Comparison of ENCODE assay signal across 28 cellular contexts in genomic region chr18:13494879-13495465, GRCh38.
DNase-seq lines count a peak whose midpoint lies in the region; ATAC-seq, FAIRE-seq and TF ChIP-seq lines count a peak whose summit lies in the region.
"Had no signal": no experiment of that assay in that cellular context is flagged by ENCODE, and none has a peak within 500 bp of the region (broad histone marks: within the 10 kb centered on the region; RNA-seq: fewer than 3 reads in every experiment).

No MANE protein-coding gene starts in this region.

- peak overlapping the region; percentile 7 for H3K27ac ChIP-seq in CD4-positive, CD25-positive, alpha-beta regulatory T cell (ENCODE audit: insufficient read depth, low read length, poor library complexity, severe bottlenecking)
- H3K27ac ChIP-seq in astrocyte (ENCODE audit: low read depth, low read length) = peak overlapping the region; percentile 52
- H3K27ac ChIP-seq: heart right ventricle, SJCRH30 had no signal

- no peak for DNase-seq in CD4-positive, CD25-positive, alpha-beta regulatory T cell
- peak; percentile 66 for DNase-seq in astrocyte (ENCODE audit: low read depth)
- DNase-seq in kidney glomerular epithelial cell (lab: John Stamatoyannopoulos, UW) = peak; percentile 2
- peak; percentile 12 for DNase-seq in sciatic nerve (ENCODE audit: low spot score)
- DNase-seq in HCEC 1CT = no peak
- DNase-seq in iPS-NIHi11 (ENCODE audit: low spot score) = no peak
- DNase-seq: activated CD4-positive, alpha-beta T cell treated with anti-CD3 and anti-CD28 coated beads, Interleukin-2, amount 10 ng/mL, durations not matched to agents 7 days and 5 days; activated gamma-delta T cell; activated naive CD8-positive, alpha-beta T cell treated with anti-CD3 and anti-CD28 coated beads for 36 hours; activated T-cell treated with anti-CD3 and anti-CD28 coated beads, Interleukin-2, amount 50 U/mL, for 4 hours; central memory CD4-positive, alpha-beta T cell; DMS 273 treated with DMSO at 0.1 percent for 48 hours; dorsolateral prefrontal cortex; foreskin melanocyte; heart right ventricle; IMR-90; mammary epithelial cell; NCI-H446 treated with DMSO at 0.1 percent for 48 hours; right cardiac atrium; RPMI8226; SJCRH30; stimulated activated CD8-positive, alpha-beta memory T cell treated with anti-CD3 and anti-CD28 coated beads, Interleukin-4, amount 100 ng/mL, for 48 hours; stimulated activated naive CD8-positive, alpha-beta T cell treated with anti-CD3 and anti-CD28 coated beads, Interleukin-15, amount 100 ng/mL, for 72 hours had no signal

- H3K4me3 ChIP-seq in CD4-positive, CD25-positive, alpha-beta regulatory T cell (ENCODE audit: low read depth, low read length) = no peak overlapping the region
- H3K4me3 ChIP-seq in astrocyte (ENCODE audit: insufficient read depth, low read depth, low read length) = no peak overlapping the region
- H3K4me3 ChIP-seq: GM12878, heart right ventricle, SJCRH30 had no signal

- H3K36me3 ChIP-seq in CD4-positive, CD25-positive, alpha-beta regulatory T cell (ENCODE audit: control insufficient read depth, insufficient read depth, low read length) = peaks cover 67% of the 10 kb centered on the region
- no peaks in the 10 kb centered on the region for H3K36me3 ChIP-seq in astrocyte (ENCODE audit: insufficient read depth, low read length)
- H3K36me3 ChIP-seq: SJCRH30 had no signal

- no peak overlapping the region for H3K4me3 Mint-ChIP-seq in CD4-positive, CD25-positive, alpha-beta regulatory T cell
- no peak overlapping the region for H3K4me3 Mint-ChIP-seq in astrocyte (ENCODE audit: unreplicated experiment)
- H3K4me3 Mint-ChIP-seq: activated CD4-positive, alpha-beta T cell treated with anti-CD3 and anti-CD28 coated beads, Interleukin-2, amount 10 ng/mL, durations not matched to agents 7 days and 5 days; activated naive CD8-positive, alpha-beta T cell treated with anti-CD3 and anti-CD28 coated beads for 36 hours; activated T-cell treated with anti-CD3 and anti-CD28 coated beads, Interleukin-2, amount 50 U/mL, for 4 hours; B cell; stimulated activated naive CD8-positive, alpha-beta T cell treated with anti-CD3 and anti-CD28 coated beads, Interleukin-15, amount 100 ng/mL, for 72 hours had no signal

- peaks cover 0 to 5% (median 0%) of the 10 kb centered on the region in 7 donors for H3K9me3 Mint-ChIP-seq in CD4-positive, CD25-positive, alpha-beta regulatory T cell
- H3K9me3 Mint-ChIP-seq in astrocyte (ENCODE audit: unreplicated experiment) = peaks cover 15% of the 10 kb centered on the region

- H3K4me1 ChIP-seq in CD4-positive, CD25-positive, alpha-beta regulatory T cell (ENCODE audit: control insufficient read depth, insufficient read depth, low read length, poor library complexity, severe bottlenecking) = peaks cover 15% of the 10 kb centered on the region
- H3K4me1 ChIP-seq in astrocyte (ENCODE audit: insufficient read depth, low read length) = peaks cover 8% of the 10 kb centered on the region
- H3K4me1 ChIP-seq: SJCRH30 had no signal

- H3K4me1 Mint-ChIP-seq in CD4-positive, CD25-positive, alpha-beta regulatory T cell = peaks cover 14 to 29% (median 23%) of the 10 kb centered on the region in 4 donors
- H3K4me1 Mint-ChIP-seq in astrocyte (ENCODE audit: low read depth, unreplicated experiment) = peaks cover 13% of the 10 kb centered on the region

- intact Hi-C loops in sciatic nerve (cut with DNase I) = no loop called here

- peaks cover 34% of the 10 kb centered on the region for H3K36me3 Mint-ChIP-seq in CD4-positive, CD25-positive, alpha-beta regulatory T cell
- peaks cover 37% of the 10 kb centered on the region for H3K36me3 Mint-ChIP-seq in astrocyte (ENCODE audit: low read depth, unreplicated experiment)

- H3K27ac Mint-ChIP-seq in CD4-positive, CD25-positive, alpha-beta regulatory T cell = peak overlapping the region in 2 of 3 donors; percentile 5 to 68
- peak overlapping the region; percentile 73 for H3K27ac Mint-ChIP-seq in astrocyte (ENCODE audit: unreplicated experiment)
- H3K27ac Mint-ChIP-seq: activated CD4-positive, alpha-beta T cell treated with anti-CD3 and anti-CD28 coated beads, Interleukin-2, amount 10 ng/mL, durations not matched to agents 7 days and 5 days; activated naive CD8-positive, alpha-beta T cell treated with anti-CD3 and anti-CD28 coated beads for 36 hours; B cell; stimulated activated naive CD8-positive, alpha-beta T cell treated with anti-CD3 and anti-CD28 coated beads, Interleukin-15, amount 100 ng/mL, for 72 hours had no signal

- no peaks in the 10 kb centered on the region for H3K27me3 Mint-ChIP-seq in CD4-positive, CD25-positive, alpha-beta regulatory T cell
- peaks cover 2% of the 10 kb centered on the region for H3K27me3 Mint-ChIP-seq in astrocyte (ENCODE audit: low read depth, unreplicated experiment)
- H3K27me3 Mint-ChIP-seq: activated CD4-positive, alpha-beta T cell treated with anti-CD3 and anti-CD28 coated beads, Interleukin-2, amount 10 ng/mL, durations not matched to agents 7 days and 5 days; activated naive CD8-positive, alpha-beta T cell treated with anti-CD3 and anti-CD28 coated beads for 36 hours; B cell; stimulated activated naive CD8-positive, alpha-beta T cell treated with anti-CD3 and anti-CD28 coated beads, Interleukin-15, amount 100 ng/mL, for 72 hours had no signal

- FAIRE-seq in astrocyte (lab: Jason Lieb, UNC) = no peak
- FAIRE-seq: endometrium, GM12878 had no signal

- no peaks in the 10 kb centered on the region for H4K20me1 ChIP-seq in astrocyte (ENCODE audit: insufficient read depth, low read length)

- TF ChIP-seq CTCF in astrocyte (IDR thresholded peaks at IDR 0.05; ENCODE audit: insufficient read depth, low read depth, low read length) = no peak

- peak overlapping the region; percentile 51 for H3K9ac ChIP-seq in astrocyte (ENCODE audit: low read length)

- peak overlapping the region; percentile 20 for H2AFZ ChIP-seq in astrocyte (ENCODE audit: low read depth, low read length)

- no peaks in the 10 kb centered on the region for H3K79me2 ChIP-seq in astrocyte (ENCODE audit: insufficient read depth, low read length)

- H3K27me3 ChIP-seq in CD4-positive, CD25-positive, alpha-beta regulatory T cell (ENCODE audit: control insufficient read depth, insufficient read depth, low read length) = no peaks in the 10 kb centered on the region
- H3K27me3 ChIP-seq in astrocyte (ENCODE audit: insufficient read depth, low read length) = no peaks in the 10 kb centered on the region
- H3K27me3 ChIP-seq: dorsolateral prefrontal cortex, heart right ventricle, SJCRH30 had no signal

- peak overlapping the region; percentile 66 for H3K4me2 ChIP-seq in astrocyte (ENCODE audit: low read length)

- no peaks in the 10 kb centered on the region for H3K9me3 ChIP-seq in CD4-positive, CD25-positive, alpha-beta regulatory T cell (ENCODE audit: control insufficient read depth in 2 of 2, low read length in 2 of 2)
- peaks cover 12% of the 10 kb centered on the region for H3K9me3 ChIP-seq in astrocyte (ENCODE audit: insufficient read depth, low read depth, low read length)
- H3K9me3 ChIP-seq: SJCRH30 had no signal

- ATAC-seq in CD4-positive, CD25-positive, alpha-beta regulatory T cell (ENCODE audit: low read depth in 2 of 2) = no peak
- no peak for ATAC-seq in sciatic nerve
- ATAC-seq in GM21529 (IDR thresholded peaks at IDR 0.05; ENCODE audit: unreplicated experiment) = no peak
- no peak for ATAC-seq in HG03565 (IDR thresholded peaks at IDR 0.05; ENCODE audit: unreplicated experiment)
- ATAC-seq: activated T-cell treated with anti-CD3 and anti-CD28 coated beads, Interleukin-2, amount 50 U/mL, for 4 hours; GM12878; heart right ventricle; right cardiac atrium; stimulated activated naive CD8-positive, alpha-beta T cell treated with anti-CD3 and anti-CD28 coated beads, Interleukin-15, amount 100 ng/mL, for 72 hours had no signal

Comparison
In these comparisons a context has a peak if more than half of its experiments do, and no peak if none do; other contexts are left out.
1. DNase-seq: peak in astrocyte (single experiment), kidney glomerular epithelial cell (single experiment) and sciatic nerve (single experiment); none in CD4-positive, CD25-positive, alpha-beta regulatory T cell (0 of 3), HCEC 1CT (single experiment) and iPS-NIHi11 (single experiment).